8 cellular contexts compared by ENCODE assay signal in genomic region chr1:26786437-26787380, GRCh38. TPM values are rescaled to one million over a fixed set of nuclear protein-coding genes. Genes with fewer than 3 reads are reported as not detected.
DNase-seq lines count a peak whose midpoint lies in the region; ATAC-seq and TF ChIP-seq lines count a peak whose summit lies in the region.

No MANE protein-coding gene starts in this region.

- intact Hi-C loops in CD14-positive monocyte (cut with micrococcal nuclease) (loop anchor here (2.0 to 5.0 kb wide), 3 partner anchors 44 to 94 kb away; partner anchors contain the start of gene ARID1A (in 1 of the 2)), cardiac septum (cut with DNase I) (loop anchor here (2.0 kb wide), 1 partner anchor 36 kb away; no protein-coding TSS in a partner anchor)

- no peak overlapping the region for H2AFZ ChIP-seq in OCI-LY1 (ENCODE audit: low read length)

- no peaks in the 10 kb centered on the region for H3K9me3 Mint-ChIP-seq in CD14-positive monocyte
- H3K9me3 Mint-ChIP-seq in activated naive CD8-positive, alpha-beta T cell treated with anti-CD3 and anti-CD28 coated beads for 36 hours, result no peaks in the 10 kb centered on the region
- no peaks in the 10 kb centered on the region for H3K9me3 Mint-ChIP-seq in osteocyte (ENCODE audit: unreplicated experiment)

- TF ChIP-seq CTCF in CD14-positive monocyte (IDR thresholded peaks at IDR 0.05), result no peak
- TF ChIP-seq CTCF in OCI-LY1 (IDR thresholded peaks at IDR 0.05; ENCODE audit: low read length), result no peak
- no peak for TF ChIP-seq CTCF in osteocyte (IDR thresholded peaks at IDR 0.05)

- no peaks in the 10 kb centered on the region for H4K20me1 ChIP-seq in OCI-LY1 (ENCODE audit: insufficient read depth, low read length)

- H3K27me3 Mint-ChIP-seq in CD14-positive monocyte (ENCODE audit: low read depth in 3 of 3), result peaks cover 0 to 2% (median 0%) of the 10 kb centered on the region in 3 donors
- H3K27me3 Mint-ChIP-seq in activated naive CD8-positive, alpha-beta T cell treated with anti-CD3 and anti-CD28 coated beads for 36 hours, result peaks cover 5% of the 10 kb centered on the region
- H3K27me3 Mint-ChIP-seq in osteocyte (ENCODE audit: unreplicated experiment), result no peaks in the 10 kb centered on the region

- no peak for DNase-seq in CD14-positive monocyte (ENCODE audit: low spot score)
- DNase-seq in activated naive CD8-positive, alpha-beta T cell treated with anti-CD3 and anti-CD28 coated beads for 36 hours, result peak; percentile 60
- peak; percentile 84 for DNase-seq in cardiac septum (ENCODE audit: low spot score)
- no peak for DNase-seq in osteocyte (ENCODE audit: extremely low spot score, unreplicated experiment)
- no peak for DNase-seq in NCI-H1417 treated with DMSO at 0.1 percent for 48 hours (lab: John Stamatoyannopoulos, UW)

- peaks cover 58% of the 10 kb centered on the region for H3K4me1 ChIP-seq in OCI-LY1 (ENCODE audit: insufficient read depth, low read length, severe bottlenecking)

- peaks cover 21% of the 10 kb centered on the region for H3K36me3 ChIP-seq in OCI-LY1 (ENCODE audit: insufficient read depth, low read length)

- H3K4me3 ChIP-seq in OCI-LY1 (ENCODE audit: low read depth, low read length, poor library complexity, severe bottlenecking), result peak overlapping the region; percentile 79

- H3K9me3 ChIP-seq in OCI-LY1 (ENCODE audit: low read length), result no peaks in the 10 kb centered on the region

- H3K4me1 Mint-ChIP-seq in CD14-positive monocyte (peaks cover 72% of the 10 kb centered on the region), osteocyte (ENCODE audit: unreplicated experiment) (peaks cover 75% of the 10 kb centered on the region)
- H3K4me1 Mint-ChIP-seq in activated naive CD8-positive, alpha-beta T cell treated with anti-CD3 and anti-CD28 coated beads for 36 hours, result peaks cover 65% of the 10 kb centered on the region

- H3K36me3 Mint-ChIP-seq in CD14-positive monocyte (peaks cover 14 to 15% of the 10 kb centered on the region in 2 donors), osteocyte (ENCODE audit: unreplicated experiment) (peaks cover 17% of the 10 kb centered on the region)
- H3K36me3 Mint-ChIP-seq in activated naive CD8-positive, alpha-beta T cell treated with anti-CD3 and anti-CD28 coated beads for 36 hours, result peaks cover 29% of the 10 kb centered on the region

- peak overlapping the region; percentile 82 for H3K4me2 ChIP-seq in OCI-LY1 (ENCODE audit: low read length)

- H3K27ac ChIP-seq in OCI-LY1 (ENCODE audit: low read depth, low read length, poor library complexity, severe bottlenecking), result peak overlapping the region; percentile 96

- no peaks in the 10 kb centered on the region for H3K27me3 ChIP-seq in OCI-LY1 (ENCODE audit: insufficient read depth, low read length)

- no peaks in the 10 kb centered on the region for H3K79me2 ChIP-seq in OCI-LY1 (ENCODE audit: insufficient read depth, low read length)

- no peaks in the 10 kb centered on the region for H3K9me2 ChIP-seq in OCI-LY1 (ENCODE audit: low read depth, low read length)

- peak overlapping the region; percentile 97 to 98 for H3K4me3 Mint-ChIP-seq in CD14-positive monocyte
- H3K4me3 Mint-ChIP-seq in activated naive CD8-positive, alpha-beta T cell treated with anti-CD3 and anti-CD28 coated beads for 36 hours, result peak overlapping the region; percentile 89
- H3K4me3 Mint-ChIP-seq in osteocyte (ENCODE audit: unreplicated experiment), result peak overlapping the region; percentile 95

- H3K9ac ChIP-seq in OCI-LY1 (ENCODE audit: low read length), result peak overlapping the region; percentile 97

- H3F3A ChIP-seq in OCI-LY1 (ENCODE audit: insufficient read depth, low read length), result peaks cover 10% of the 10 kb centered on the region

- ATAC-seq in GM21723 (IDR thresholded peaks at IDR 0.05; ENCODE audit: unreplicated experiment), result peak; percentile 26
- no peak for ATAC-seq in GM21390 (IDR thresholded peaks at IDR 0.05; ENCODE audit: unreplicated experiment)

- H3K27ac Mint-ChIP-seq in CD14-positive monocyte (peak overlapping the region; percentile 95 to 99 (median 99)), osteocyte (ENCODE audit: unreplicated experiment) (peak overlapping the region; percentile 100)
- H3K27ac Mint-ChIP-seq in activated naive CD8-positive, alpha-beta T cell treated with anti-CD3 and anti-CD28 coated beads for 36 hours, result peak overlapping the region; percentile 97

RNA-seq across cellular contexts. Expression of gene PIGV, which starts 1.0 kb away (rescaled TPM):
- polyA plus RNA-seq in CD14-positive monocyte, result 1 to 10 TPM; 8.3 to 9.5 TPM
- 10 to 100 TPM; 20.8 to 20.9 TPM for total RNA-seq in activated naive CD8-positive, alpha-beta T cell treated with anti-CD3 and anti-CD28 coated beads for 36 hours
- total RNA-seq in cardiac septum (3.9 TPM), osteocyte (14.2 TPM in 2 replicates)

RNA-seq across cellular contexts. Expression of gene ZDHHC18, which starts 39.8 kb away (rescaled TPM):
- 1 to 10 TPM; 3.1 to 6.0 TPM for polyA plus RNA-seq in CD14-positive monocyte
- 10 to 100 TPM; 48.5 to 48.8 TPM for total RNA-seq in activated naive CD8-positive, alpha-beta T cell treated with anti-CD3 and anti-CD28 coated beads for 36 hours
- total RNA-seq in cardiac septum (13.0 TPM), osteocyte (19.8 and 24.2 TPM in 2 replicates)

Comparison
In these comparisons a context has a peak if more than half of its experiments do, and no peak if none do; other contexts are left out.
1. DNase-seq: peak in activated naive CD8-positive, alpha-beta T cell treated with anti-CD3 and anti-CD28 coated beads for 36 hours (single experiment) and cardiac septum (single experiment); none in CD14-positive monocyte (single experiment), osteocyte (single experiment) and NCI-H1417 treated with DMSO at 0.1 percent for 48 hours (single experiment).
2. Peak in every context shown above with its lines, with median percentiles within 50 percentile points of each other: H3K27ac Mint-ChIP-seq and H3K4me3 Mint-ChIP-seq.